8 cellular contexts compared by ENCODE assay signal in the genomic region with DNA sequence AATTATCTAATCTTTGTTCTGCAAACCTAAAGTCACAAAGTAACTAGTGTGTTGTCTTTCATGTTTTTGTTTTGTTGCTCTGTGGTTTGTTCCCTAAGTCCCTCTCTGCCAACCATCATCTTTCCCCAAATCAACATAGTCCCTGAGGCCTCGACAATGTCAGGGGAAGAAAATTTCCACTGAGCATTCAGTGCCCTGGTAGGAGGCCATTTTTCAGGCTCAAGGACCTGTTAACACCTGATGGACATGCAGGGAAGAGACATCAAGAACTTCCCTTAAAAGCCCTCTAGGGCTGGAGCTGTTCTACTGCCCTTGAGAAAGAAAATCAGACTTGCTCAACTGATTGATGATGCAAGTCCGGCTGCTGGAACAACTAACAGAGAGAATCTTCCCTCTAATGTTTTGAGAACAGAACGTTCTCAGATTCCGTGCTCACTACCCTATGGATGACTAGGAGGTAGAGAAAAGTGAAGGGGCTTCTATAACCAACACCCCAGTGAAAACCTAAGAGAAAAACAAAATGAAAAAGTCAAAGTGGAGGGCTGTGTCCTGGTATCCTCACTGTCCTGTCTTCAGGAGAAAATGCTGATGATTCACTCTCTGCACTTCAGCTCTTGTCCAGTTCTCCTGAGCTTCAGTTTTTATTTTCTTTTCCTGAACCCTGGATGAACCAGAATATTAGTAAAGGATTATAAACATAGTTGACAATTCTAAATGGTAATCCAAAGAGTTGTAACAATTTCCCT.
DNase-seq lines count a peak whose midpoint lies in the region; ATAC-seq, FAIRE-seq and TF ChIP-seq lines count a peak whose summit lies in the region.

No MANE protein-coding gene starts in this region.

- no peaks in the 10 kb centered on the region for H3K27me3 ChIP-seq in IMR-90 (ENCODE audit: control insufficient read depth, insufficient read depth, low read length)

- H3K23ac ChIP-seq in IMR-90 (ENCODE audit: low read depth, low read length) = peak overlapping the region; percentile 44

- H3K14ac ChIP-seq in IMR-90 (replicated peaks; ENCODE audit: low read depth, low read length) = peak overlapping the region; percentile 76; the same call in 1 of the 2 replicates

- H2BK120ac ChIP-seq in IMR-90 (ENCODE audit: low read depth, low read length) = peak overlapping the region; percentile 58

- no peak for TF ChIP-seq POLR2A in A549 (IDR thresholded peaks at IDR 0.05; ENCODE audit: low read length)
- no peak for TF ChIP-seq POLR2A in IMR-90 (IDR thresholded peaks at IDR 0.05; ENCODE audit: low read depth, low read length)

- H3K56ac ChIP-seq in IMR-90 (ENCODE audit: extremely low read depth, insufficient read depth, low read length) = peak overlapping the region; percentile 77

- H3K4ac ChIP-seq in IMR-90 (ENCODE audit: low read depth, low read length) = peak overlapping the region; percentile 57

- FAIRE-seq in A549 (lab: Jason Lieb, UNC) = no peak

- BruUV-seq in IMR-90 (replicated peaks; lab: Mats Ljungman, UMichigan) = no TSS peak

- H2AK5ac ChIP-seq in IMR-90 (ENCODE audit: low read depth, low read length) = no peak overlapping the region; the same call in 1 of the 2 replicates

- peak overlapping the region; percentile 35 for H4K5ac ChIP-seq in IMR-90 (ENCODE audit: low read depth, low read length)

- H3K4me2 ChIP-seq in A549 (peak overlapping the region; percentile 53), IMR-90 (ENCODE audit: low read depth, low read length) (peak overlapping the region; percentile 37)

- dilution Hi-C loops in IMR-90 (cut with HindIII; ENCODE audit: low sequenced_read_pairs, unreplicated experiment) = no loop called here

- H2BK15ac ChIP-seq in IMR-90 (ENCODE audit: low read depth, low read length) = peak overlapping the region; percentile 72; the same call in 2 of the 3 replicates

- no peak overlapping the region for H2AK9ac ChIP-seq in IMR-90 (replicated peaks; ENCODE audit: low read depth, low read length, poor library complexity)

- POLR2A ChIA-PET in A549 (lab: Yijun Ruan, JAX) (no interaction called here), IMR-90 (lab: Charles Lee; ENCODE audit: unreplicated experiment) (no interaction called here)

- no peaks in the 10 kb centered on the region; the same call in 1 of the 2 replicates for H4K20me1 ChIP-seq in IMR-90 (ENCODE audit: insufficient read depth, low read length)

- H3K18ac ChIP-seq in IMR-90 (ENCODE audit: low read depth, low read length) = peak overlapping the region; percentile 12

- H3K4me1 ChIP-seq in A549 = peaks cover 51% of the 10 kb centered on the region
- H3K4me1 ChIP-seq in IMR-90 (ENCODE audit: control insufficient read depth, insufficient read depth, low read length) = peaks cover 14% of the 10 kb centered on the region

- peaks cover 19 to 30% of the 10 kb centered on the region in 2 experiments; a peak in 3 of 4 replicates for H3K79me1 ChIP-seq in IMR-90 (ENCODE audit: low read depth in 1 of 2, low read length in 2 of 2)

- intact Hi-C loops in IMR-90 (cut with micrococcal nuclease) = no loop called here

- peak overlapping the region; percentile 26; the same call in 1 of the 2 replicates for H3K9ac ChIP-seq in IMR-90 (ENCODE audit: low read depth, low read length)

- DNase-seq in A549 (ENCODE audit: low read depth in 1 of 2, low spot score in 1 of 2) (peak; percentile 25 to 64), IMR-90 (peak; percentile 76), epidermal melanocyte (ENCODE audit: insufficient read length, low spot score) (peak; percentile 27), myocyte (ENCODE audit: low read depth) (peak; percentile 16), amygdala (lab: John Stamatoyannopoulos, UW) (no peak), NCI-H69 (lab: John Stamatoyannopoulos, UW) (no peak), DMS114 treated with DMSO at 0.1 percent for 48 hours (lab: John Stamatoyannopoulos, UW; ENCODE audit: unreplicated experiment) (no peak)

- H3K27ac ChIP-seq in A549 (peak overlapping the region; percentile 73), IMR-90 (ENCODE audit: insufficient read depth, low read length) (peak overlapping the region; percentile 69; the same call in 1 of the 2 replicates)

- no peak for TF ChIP-seq RAD21 in A549 (conservative IDR thresholded peaks at IDR 0.05 in 1 of 2, IDR thresholded peaks at IDR 0.05 in 1 of 2)
- TF ChIP-seq RAD21 in IMR-90 (IDR thresholded peaks at IDR 0.05; ENCODE audit: low read length) = peak; percentile 27; the same call in 1 of the 2 replicates

- no peak overlapping the region; the same call in 1 of the 2 replicates for H4K91ac ChIP-seq in IMR-90 (ENCODE audit: insufficient read depth, low read depth, low read length)

- H3K4me3 ChIP-seq in A549 = no peak overlapping the region
- H3K4me3 ChIP-seq in IMR-90 (ENCODE audit: insufficient read depth, low read depth, low read length) = peak overlapping the region; percentile 2; the same call in 1 of the 2 replicates

- H3K9me3 ChIP-seq in A549 (no peaks in the 10 kb centered on the region), IMR-90 (ENCODE audit: control insufficient read depth, insufficient read depth, low read length) (no peaks in the 10 kb centered on the region)

- no peak overlapping the region for H2AFZ ChIP-seq in IMR-90 (replicated peaks; ENCODE audit: low read length, poor library complexity)

- H2BK20ac ChIP-seq in IMR-90 (ENCODE audit: low read depth, low read length) = peak overlapping the region; percentile 45

- CTCF ChIA-PET in A549 (lab: Yijun Ruan, JAX) = interaction anchor here (1.3 to 1.6 kb wide), 2 partner anchors 14 to 142 kb away, joined by 3 read pairs; no protein-coding TSS in a partner anchor
- CTCF ChIA-PET in IMR-90 (lab: Yijun Ruan, JAX) = interaction anchor here (0.9 to 1.0 kb wide), 2 partner anchors 15 to 25 kb away, joined by 3 read pairs; no protein-coding TSS in a partner anchor

- no peaks in the 10 kb centered on the region for H3K9me1 ChIP-seq in IMR-90 (ENCODE audit: insufficient read depth, low read length)

- H4K8ac ChIP-seq in IMR-90 (ENCODE audit: low read depth in 2 of 2, low read length in 2 of 2) = peak overlapping the region; percentile 4 to 47; a peak in 2 of 4 replicates

- 57% methylated on average over 4 of the region's 4 CpGs for WGBS in A549 (ENCODE audit: missing lambda C conversion rate)
- WGBS in IMR-90 (ENCODE audit: extremely low coverage in 2 of 2, insufficient read length in 1 of 2), 2 experiments = 40% methylated on average over 1 of the region's 4 CpGs; no CpG with 5 or more reads in 1 of the 2 experiments

- ATAC-seq in A549 = peak; percentile 61 to 62
- ATAC-seq in IMR-90 (ENCODE audit: low read depth) = peak; percentile 76
- no peak for ATAC-seq in HG02970 (IDR thresholded peaks at IDR 0.05; ENCODE audit: low FRiP score, unreplicated experiment)

- TF ChIP-seq CTCF in A549 (IDR thresholded peaks at IDR 0.05) (no peak), IMR-90 (conservative IDR thresholded peaks at IDR 0.05; ENCODE audit: low read depth, low read length) (0 out of 2 replicates have a peak, but pooled peaks have one; percentile 12)

- 0 out of 2 replicates have a peak, but pooled peaks cover 2% of the 10 kb centered on the region for H3K36me3 ChIP-seq in IMR-90 (ENCODE audit: control insufficient read depth, insufficient read depth, low read length)

- TF ChIP-seq EP300 in A549 (IDR thresholded peaks at IDR 0.05) = no peak

- in situ Hi-C loops in IMR-90 (cut with MboI; ENCODE audit: low sequenced_read_pairs) = no loop called here

- H2BK5ac ChIP-seq in IMR-90 (ENCODE audit: low read depth, low read length, poor library complexity, severe bottlenecking) = peak overlapping the region; percentile 69

TF ChIP-seq in A549, 52 proteins besides CTCF, POLR2A, EP300 and RAD21:
- peak; percentile 17 for TF ChIP-seq MAFK (IDR thresholded peaks at IDR 0.05; ENCODE audit: partially characterized antibody)
- TF ChIP-seq, protein P1, sequence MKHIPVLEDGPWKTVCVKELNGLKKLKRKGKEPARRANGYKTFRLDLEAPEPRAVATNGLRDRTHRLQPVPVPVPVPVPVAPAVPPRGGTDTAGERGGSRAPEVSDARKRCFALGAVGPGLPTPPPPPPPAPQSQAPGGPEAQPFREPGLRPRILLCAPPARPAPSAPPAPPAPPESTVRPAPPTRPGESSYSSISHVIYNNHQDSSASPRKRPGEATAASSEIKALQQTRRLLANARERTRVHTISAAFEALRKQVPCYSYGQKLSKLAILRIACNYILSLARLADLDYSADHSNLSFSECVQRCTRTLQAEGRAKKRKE (CRISPR knock-in tag; IDR thresholded peaks at IDR 0.05; ENCODE audit: low read depth) = no peak
- TF ChIP-seq CEBPB (IDR thresholded peaks at IDR 0.05) = peak; percentile 74 to 79; a peak in 3 of 4 replicates
- no peak for TF ChIP-seq FOSL2 (IDR thresholded peaks at IDR 0.05)
- TF ChIP-seq FOSL2 (CRISPR knock-in tag; IDR thresholded peaks at IDR 0.05) = 0 out of 2 replicates have a peak, but pooled peaks have one; percentile 11

TF ChIP-seq in IMR-90, 13 proteins besides CTCF, POLR2A, EP300 and RAD21 (continues in another document):
- TF ChIP-seq MXI1 (IDR thresholded peaks at IDR 0.05; ENCODE audit: borderline replicate concordance, low read depth, low read length) (no peak), NFE2L2 (IDR thresholded peaks at IDR 0.05; ENCODE audit: low read depth, low read length) (no peak), CEBPB (IDR thresholded peaks at IDR 0.05; ENCODE audit: low read depth, low read length) (peak; percentile 95), MAFK (IDR thresholded peaks at IDR 0.05; ENCODE audit: low read depth, low read length) (peak; percentile 47; the same call in 1 of the 2 replicates), CHD1 (IDR thresholded peaks at IDR 0.05; ENCODE audit: low read depth, low read length) (no peak), BHLHE40 (IDR thresholded peaks at IDR 0.05; ENCODE audit: low read depth, low read length) (no peak), RFX5 (IDR thresholded peaks at IDR 0.05; ENCODE audit: low read depth, low read length) (no peak)
- TF ChIP-seq, protein P2, sequence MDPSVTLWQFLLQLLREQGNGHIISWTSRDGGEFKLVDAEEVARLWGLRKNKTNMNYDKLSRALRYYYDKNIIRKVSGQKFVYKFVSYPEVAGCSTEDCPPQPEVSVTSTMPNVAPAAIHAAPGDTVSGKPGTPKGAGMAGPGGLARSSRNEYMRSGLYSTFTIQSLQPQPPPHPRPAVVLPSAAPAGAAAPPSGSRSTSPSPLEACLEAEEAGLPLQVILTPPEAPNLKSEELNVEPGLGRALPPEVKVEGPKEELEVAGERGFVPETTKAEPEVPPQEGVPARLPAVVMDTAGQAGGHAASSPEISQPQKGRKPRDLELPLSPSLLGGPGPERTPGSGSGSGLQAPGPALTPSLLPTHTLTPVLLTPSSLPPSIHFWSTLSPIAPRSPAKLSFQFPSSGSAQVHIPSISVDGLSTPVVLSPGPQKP (IDR thresholded peaks at IDR 0.05; ENCODE audit: borderline replicate concordance, low read depth, low read length) = no peak
- TF ChIP-seq, protein P3, sequence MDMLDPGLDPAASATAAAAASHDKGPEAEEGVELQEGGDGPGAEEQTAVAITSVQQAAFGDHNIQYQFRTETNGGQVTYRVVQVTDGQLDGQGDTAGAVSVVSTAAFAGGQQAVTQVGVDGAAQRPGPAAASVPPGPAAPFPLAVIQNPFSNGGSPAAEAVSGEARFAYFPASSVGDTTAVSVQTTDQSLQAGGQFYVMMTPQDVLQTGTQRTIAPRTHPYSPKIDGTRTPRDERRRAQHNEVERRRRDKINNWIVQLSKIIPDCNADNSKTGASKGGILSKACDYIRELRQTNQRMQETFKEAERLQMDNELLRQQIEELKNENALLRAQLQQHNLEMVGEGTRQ (IDR thresholded peaks at IDR 0.05; ENCODE audit: low read depth, low read length) = no peak

Comparison
In these comparisons a context has a peak if more than half of its experiments do, and no peak if none do; other contexts are left out.
1. DNase-seq: peak in A549 (2 of 2), IMR-90 (single experiment), epidermal melanocyte (single experiment) and myocyte (single experiment); none in amygdala (0 of 56), NCI-H69 (single experiment) and DMS114 treated with DMSO at 0.1 percent for 48 hours (single experiment).